15 cellular contexts compared by ENCODE assay signal in genomic region chr17:51703364-51704341, GRCh38.
A peak's percentile ranks its signal among the peaks of the same experiment; 100 is the strongest.
DNase-seq lines count a peak whose midpoint lies in the region; ATAC-seq and TF ChIP-seq lines count a peak whose summit lies in the region.
"Had no signal": no experiment of that assay in that cellular context is flagged by ENCODE, and none has a peak within 500 bp of the region (broad histone marks: within the 10 kb centered on the region; RNA-seq: fewer than 3 reads in every experiment).

No MANE protein-coding gene starts in this region.

- no peaks in the 10 kb centered on the region for H3K4me1 Mint-ChIP-seq in activated naive CD8-positive, alpha-beta T cell treated with anti-CD3 and anti-CD28 coated beads for 36 hours
- H3K4me1 Mint-ChIP-seq: CD4-positive, alpha-beta memory T cell; T-cell had no signal

- peak in 1 of 2 donors; percentile 59 for TF ChIP-seq EP300 in tibial nerve (IDR thresholded peaks at IDR 0.05)

- peak overlapping the region in 1 of 4 donors; percentile 22 for H3K27ac ChIP-seq in tibial nerve

- no peaks in the 10 kb centered on the region for H3K36me3 ChIP-seq in tibial nerve

- no peak overlapping the region for H3K27ac Mint-ChIP-seq in activated naive CD8-positive, alpha-beta T cell treated with anti-CD3 and anti-CD28 coated beads for 36 hours
- H3K27ac Mint-ChIP-seq: CD4-positive, alpha-beta memory T cell; T-cell had no signal

- ATAC-seq in GM21786 (IDR thresholded peaks at IDR 0.05; ENCODE audit: unreplicated experiment), result no peak
- ATAC-seq: T-cell had no signal

- no peaks in the 10 kb centered on the region for H3K9me3 ChIP-seq in tibial nerve

- DNase-seq in epithelial cell of esophagus (ENCODE audit: low read depth) (peak; percentile 16), left kidney (ENCODE audit: low read depth, low spot score) (peak; percentile 28), tibial nerve (ENCODE audit: low spot score in 2 of 2) (peak; percentile 33 to 62), HuH-7 (ENCODE audit: low spot score) (no peak)
- DNase-seq in activated naive CD8-positive, alpha-beta T cell treated with anti-CD3 and anti-CD28 coated beads for 36 hours, result no peak
- DNase-seq: activated CD4-positive, alpha-beta T cell treated with anti-CD3 and anti-CD28 coated beads, Interleukin-2, amount 50 U/mL, for 4 hours; activated gamma-delta T cell treated with Interleukin-2 at 50 U/mL for 16 hours; CD4-positive, alpha-beta memory T cell; NCI-H1105 treated with DMSO at 0.1 percent for 48 hours; NK-92 treated with Interleukin-12 subunit alpha and Interleukin-12 subunit beta, amount 100 ng/mL, for 24 hours; posterior cingulate gyrus; stimulated activated CD4-positive, alpha-beta T cell treated with anti-CD3 and anti-CD28 coated beads, Interleukin-4, amount 100 ng/mL, for 1 hour; T-cell had no signal

- H3K27me3 ChIP-seq in tibial nerve, result no peaks in the 10 kb centered on the region

- no peak overlapping the region for H3K4me3 Mint-ChIP-seq in activated naive CD8-positive, alpha-beta T cell treated with anti-CD3 and anti-CD28 coated beads for 36 hours
- H3K4me3 Mint-ChIP-seq: CD4-positive, alpha-beta memory T cell; T-cell had no signal

- TF ChIP-seq POLR2A in tibial nerve (IDR thresholded peaks at IDR 0.05), result no peak

- H3K4me3 ChIP-seq in epithelial cell of esophagus (ENCODE audit: low read length), result no peak overlapping the region
- no peak overlapping the region for H3K4me3 ChIP-seq in tibial nerve

- no peaks in the 10 kb centered on the region for H3K36me3 Mint-ChIP-seq in activated naive CD8-positive, alpha-beta T cell treated with anti-CD3 and anti-CD28 coated beads for 36 hours
- H3K36me3 Mint-ChIP-seq: CD4-positive, alpha-beta memory T cell; T-cell had no signal

- 59 to 61% methylated on average over 8 of the region's 8 CpGs for WGBS in tibial nerve, 2 donors

- H3K4me1 ChIP-seq in tibial nerve, result peaks cover 0 to 5% (median 0%) of the 10 kb centered on the region in 4 donors

- peaks cover 11% of the 10 kb centered on the region for H3K27me3 Mint-ChIP-seq in activated naive CD8-positive, alpha-beta T cell treated with anti-CD3 and anti-CD28 coated beads for 36 hours

- no peaks in the 10 kb centered on the region for H3K9me3 Mint-ChIP-seq in activated naive CD8-positive, alpha-beta T cell treated with anti-CD3 and anti-CD28 coated beads for 36 hours
- H3K9me3 Mint-ChIP-seq: T-cell had no signal

- TF ChIP-seq CTCF in epithelial cell of esophagus (IDR thresholded peaks at IDR 0.05; ENCODE audit: insufficient read depth, low read depth, low read length, missing control alignments) (no peak), tibial nerve (IDR thresholded peaks at IDR 0.05) (no peak)

TF ChIP-seq in PFSK-1, 5 proteins besides CTCF, POLR2A, EP300 and RAD21:
- TF ChIP-seq SIN3A (IDR thresholded peaks at IDR 0.05; ENCODE audit: borderline replicate concordance, insufficient read depth, low read length) (peak; percentile 94; the same call in 1 of the 2 replicates), TAF1 (IDR thresholded peaks at IDR 0.05; ENCODE audit: borderline replicate concordance, insufficient read depth, low read length) (peak; percentile 36; the same call in 1 of the 2 replicates), FOXP2 (optimal IDR thresholded peaks at IDR 0.05; ENCODE audit: borderline replicate concordance, extremely low read depth, extremely low read length, insufficient read depth) (no peak)

Comparison
In these comparisons a context has a peak if more than half of its experiments do, and no peak if none do; other contexts are left out.
1. DNase-seq: peak in epithelial cell of esophagus (single experiment), left kidney (single experiment) and tibial nerve (2 of 2); none in HuH-7 (single experiment) and activated naive CD8-positive, alpha-beta T cell treated with anti-CD3 and anti-CD28 coated beads for 36 hours (single experiment).